In the genomic region with DNA sequence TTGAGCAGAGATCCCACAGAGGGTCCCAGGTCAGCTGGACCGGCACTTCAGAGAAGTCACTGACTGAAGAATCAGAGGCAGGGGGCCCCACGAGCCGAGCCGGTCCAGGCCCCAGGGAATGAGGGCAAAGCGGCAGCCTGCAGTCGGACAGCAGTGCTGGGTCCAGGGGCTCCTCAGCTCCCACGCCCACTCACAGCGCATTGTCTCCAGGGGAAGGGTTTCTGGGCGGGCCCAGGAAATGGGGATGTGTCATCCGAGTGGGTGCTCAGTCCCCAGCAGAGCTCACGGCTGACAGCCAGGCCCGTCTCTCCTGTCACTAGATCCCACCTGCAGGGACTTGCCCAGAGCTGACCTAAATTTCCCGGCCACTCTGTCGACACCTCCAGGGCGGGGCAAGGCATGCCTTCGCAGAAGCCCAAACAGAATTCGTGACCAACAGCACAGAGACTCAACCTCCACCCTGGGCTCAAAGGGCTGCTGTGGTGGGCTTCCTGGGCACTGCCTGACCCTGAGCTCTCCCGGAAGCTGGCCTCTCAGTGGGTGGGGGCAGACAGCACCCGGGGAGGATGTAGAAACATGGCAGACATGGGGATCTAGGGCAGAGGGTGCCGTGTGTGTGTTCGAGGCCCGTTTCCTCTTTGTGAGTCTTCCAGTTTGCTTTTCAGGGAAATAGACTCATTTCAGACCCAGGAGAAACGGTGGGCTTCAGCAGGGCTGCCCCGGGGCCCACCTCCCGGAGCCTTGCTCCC, we compare ENCODE assay signal across 9 cellular contexts. TPM values are rescaled to one million over a fixed set of nuclear protein-coding genes. Genes with fewer than 3 reads are reported as not detected.
A peak's percentile ranks its signal among the peaks of the same experiment; 100 is the strongest.
DNase-seq lines count a peak whose midpoint lies in the region; FAIRE-seq and TF ChIP-seq lines count a peak whose summit lies in the region.
"Had no signal": no experiment of that assay in that cellular context is flagged by ENCODE, and none has a peak within 500 bp of the region (broad histone marks: within the 10 kb centered on the region; RNA-seq: fewer than 3 reads in every experiment).

No MANE protein-coding gene starts in this region.

- H3K4me3 ChIP-seq in GM12865 (ENCODE audit: low read depth, low read length) (no peak overlapping the region), skeletal muscle tissue (ENCODE audit: low read length in 3 of 3) (no peak overlapping the region)

- H3K4me1 ChIP-seq in skeletal muscle tissue (ENCODE audit: control insufficient read depth in 3 of 3, insufficient read depth in 3 of 3, low read length in 3 of 3) = peaks cover 27 to 49% (median 39%) of the 10 kb centered on the region in 3 donors

- H3K27me3 ChIP-seq in skeletal muscle tissue (ENCODE audit: control insufficient read depth in 3 of 3, insufficient read depth in 3 of 3, low read length in 3 of 3) = no peaks in the 10 kb centered on the region

- peak overlapping the region in 2 of 3 donors; percentile 33 to 45 for H3K9ac ChIP-seq in skeletal muscle tissue (ENCODE audit: low read depth in 1 of 3, low read length in 3 of 3)

- H3K4me1 Mint-ChIP-seq in dendritic cell treated with granulocyte-macrophage colony-stimulating factor and Interleukin-4, amounts not matched to agents 40 ng/mL and 50 ng/mL, for 4 days (ENCODE audit: low read depth) = peaks cover 62% of the 10 kb centered on the region

- no peak for TF ChIP-seq CTCF in GM12865 (IDR thresholded peaks at IDR 0.05; ENCODE audit: insufficient read depth, low read depth, low read length, missing control alignments)

- H3K27me3 Mint-ChIP-seq in dendritic cell treated with granulocyte-macrophage colony-stimulating factor and Interleukin-4, amounts not matched to agents 40 ng/mL and 50 ng/mL, for 4 days = peaks cover 7% of the 10 kb centered on the region

- peak overlapping the region; percentile 73 for H3K27ac ChIP-seq in skeletal muscle tissue (ENCODE audit: low read depth, low read length)

- DNase-seq in GM12865 (ENCODE audit: low read depth) = peak; percentile 68
- peak; percentile 89 for DNase-seq in SW480 (ENCODE audit: low spot score)
- no peak for DNase-seq in C1 segment of cervical spinal cord (lab: John Stamatoyannopoulos, UW)
- no peak for DNase-seq in frontal cortex (ENCODE audit: low spot score in 2 of 2)
- no peak for DNase-seq in NCI-H446 treated with DMSO at 0.1 percent for 48 hours (lab: John Stamatoyannopoulos, UW)
- DNase-seq in NCI-H526 treated with DMSO at 0.1 percent for 48 hours (lab: John Stamatoyannopoulos, UW) = no peak

- no peak for FAIRE-seq in frontal cortex (lab: Jason Lieb, UNC)
- FAIRE-seq: endothelial cell of umbilical vein had no signal

- intact Hi-C loops in dendritic cell treated with granulocyte-macrophage colony-stimulating factor and Interleukin-4, amounts not matched to agents 40 ng/mL and 50 ng/mL, for 4 days (cut with micrococcal nuclease) = no loop called here

- peak overlapping the region; percentile 23 for H3K4me3 Mint-ChIP-seq in dendritic cell treated with granulocyte-macrophage colony-stimulating factor and Interleukin-4, amounts not matched to agents 40 ng/mL and 50 ng/mL, for 4 days

- no peaks in the 10 kb centered on the region for H3K36me3 ChIP-seq in skeletal muscle tissue (ENCODE audit: control insufficient read depth in 3 of 3, insufficient read depth in 3 of 3, low read length in 3 of 3)

- H3K36me3 Mint-ChIP-seq in dendritic cell treated with granulocyte-macrophage colony-stimulating factor and Interleukin-4, amounts not matched to agents 40 ng/mL and 50 ng/mL, for 4 days (ENCODE audit: low read depth) = no peaks in the 10 kb centered on the region

- no peaks in the 10 kb centered on the region for H3K9me3 Mint-ChIP-seq in dendritic cell treated with granulocyte-macrophage colony-stimulating factor and Interleukin-4, amounts not matched to agents 40 ng/mL and 50 ng/mL, for 4 days

- no peaks in the 10 kb centered on the region for H3K9me3 ChIP-seq in skeletal muscle tissue (ENCODE audit: control insufficient read depth in 3 of 3, low read length in 3 of 3)

- H3K27ac Mint-ChIP-seq in dendritic cell treated with granulocyte-macrophage colony-stimulating factor and Interleukin-4, amounts not matched to agents 40 ng/mL and 50 ng/mL, for 4 days = peak overlapping the region; percentile 88

RNA-seq across cellular contexts. Expression of gene TAF1B, which starts 42.1 kb away (rescaled TPM):
- total RNA-seq in skeletal muscle tissue (36.5 TPM), frontal cortex (43.2 TPM)

Comparison
In these comparisons a context has a peak if more than half of its experiments do, and no peak if none do; other contexts are left out.
1. DNase-seq: peak in GM12865 (single experiment) and SW480 (single experiment); none in C1 segment of cervical spinal cord (0 of 14), frontal cortex (0 of 2), NCI-H446 treated with DMSO at 0.1 percent for 48 hours (single experiment) and NCI-H526 treated with DMSO at 0.1 percent for 48 hours (single experiment).